Comparison of ENCODE assay signal across 8 cellular contexts in genomic region chr3:196159952-196160804, GRCh38. TPM values are rescaled to one million over a fixed set of nuclear protein-coding genes. Genes with fewer than 3 reads are reported as not detected.
DNase-seq lines count a peak whose midpoint lies in the region; ATAC-seq and TF ChIP-seq lines count a peak whose summit lies in the region.

No MANE protein-coding gene starts in this region.

- DNase-seq in CD14-positive monocyte (ENCODE audit: low spot score) (peak; percentile 83), NCI-H69 (lab: John Stamatoyannopoulos, UW) (peak; percentile 68), chondrocyte (ENCODE audit: low spot score) (peak; percentile 61), DMS 273 treated with DMSO at 0.1 percent for 48 hours (lab: John Stamatoyannopoulos, UW) (no peak), islet precursor cell (no peak)
- peak in 3 of 9 donors; percentile 14 to 47 (median 14) for DNase-seq in naive thymus-derived CD4-positive, alpha-beta T cell

- POLR2A ChIA-PET in naive thymus-derived CD4-positive, alpha-beta T cell (lab: Charles Lee), result interaction anchor here (0.9 kb wide), 1 partner anchor 20 kb away, joined by 4 read pairs; no protein-coding TSS in a partner anchor

- peaks cover 0 to 4% of the 10 kb centered on the region in 2 donors for H3K4me1 ChIP-seq in naive thymus-derived CD4-positive, alpha-beta T cell (ENCODE audit: control insufficient read depth in 2 of 2, insufficient read depth in 2 of 2, low read length in 2 of 2)

- H3K4me3 Mint-ChIP-seq in CD14-positive monocyte (peak overlapping the region; percentile 64 to 84), chondrocyte (ENCODE audit: unreplicated experiment) (no peak overlapping the region)
- H3K4me3 Mint-ChIP-seq in naive thymus-derived CD4-positive, alpha-beta T cell, result peak overlapping the region in 1 of 10 donors; percentile 72

- peaks cover 17% of the 10 kb centered on the region for H3K4me1 Mint-ChIP-seq in CD14-positive monocyte
- H3K4me1 Mint-ChIP-seq in chondrocyte (ENCODE audit: low read depth), result no peaks in the 10 kb centered on the region
- peaks cover 6 to 39% (median 8%) of the 10 kb centered on the region in 7 donors for H3K4me1 Mint-ChIP-seq in naive thymus-derived CD4-positive, alpha-beta T cell

- H3K36me3 ChIP-seq in naive thymus-derived CD4-positive, alpha-beta T cell (ENCODE audit: control insufficient read depth in 2 of 3, insufficient read depth in 3 of 3, low read length in 3 of 3), result no peaks in the 10 kb centered on the region

- H3K4me3 ChIP-seq in naive thymus-derived CD4-positive, alpha-beta T cell (ENCODE audit: low read length), result no peak overlapping the region

- no peaks in the 10 kb centered on the region for H3K27me3 Mint-ChIP-seq in CD14-positive monocyte (ENCODE audit: low read depth in 3 of 3)
- no peaks in the 10 kb centered on the region for H3K27me3 Mint-ChIP-seq in chondrocyte (ENCODE audit: low read depth)
- H3K27me3 Mint-ChIP-seq in naive thymus-derived CD4-positive, alpha-beta T cell, result no peaks in the 10 kb centered on the region

- H3K9me3 ChIP-seq in naive thymus-derived CD4-positive, alpha-beta T cell (ENCODE audit: control insufficient read depth in 2 of 3, low read length in 3 of 3), result no peaks in the 10 kb centered on the region

- no peaks in the 10 kb centered on the region for H3K27me3 ChIP-seq in naive thymus-derived CD4-positive, alpha-beta T cell (ENCODE audit: control insufficient read depth in 2 of 2, insufficient read depth in 2 of 2, low read length in 2 of 2)

- peak overlapping the region; percentile 85 to 96 (median 93) for H3K27ac Mint-ChIP-seq in CD14-positive monocyte
- H3K27ac Mint-ChIP-seq in chondrocyte (ENCODE audit: unreplicated experiment), result no peak overlapping the region
- H3K27ac Mint-ChIP-seq in naive thymus-derived CD4-positive, alpha-beta T cell, result peak overlapping the region in 2 of 9 donors; percentile 41 to 89

- intact Hi-C loops in CD14-positive monocyte (cut with micrococcal nuclease), result loop anchor here in 1 of 2 donors (5.0 kb wide), 1 partner anchor 32 kb away; no protein-coding TSS in a partner anchor
- intact Hi-C loops in naive thymus-derived CD4-positive, alpha-beta T cell (cut with micrococcal nuclease), result loop anchor here in 1 of 2 donors (1.0 kb wide), 1 partner anchor 19 kb away; no protein-coding TSS in a partner anchor

- H3K36me3 Mint-ChIP-seq in CD14-positive monocyte, result no peaks in the 10 kb centered on the region
- H3K36me3 Mint-ChIP-seq in chondrocyte (ENCODE audit: low read depth), result no peaks in the 10 kb centered on the region
- peaks cover 0 to 4% (median 0%) of the 10 kb centered on the region in 5 donors for H3K36me3 Mint-ChIP-seq in naive thymus-derived CD4-positive, alpha-beta T cell

- no peak overlapping the region for H3K27ac ChIP-seq in naive thymus-derived CD4-positive, alpha-beta T cell (ENCODE audit: low read depth, low read length)

- ATAC-seq in GM18868 (IDR thresholded peaks at IDR 0.05; ENCODE audit: unreplicated experiment), result peak; percentile 98
- ATAC-seq in HG03025 (IDR thresholded peaks at IDR 0.05; ENCODE audit: low FRiP score, unreplicated experiment), result peak; percentile 53
- ATAC-seq in naive thymus-derived CD4-positive, alpha-beta T cell, result peak; percentile 86

- no peaks in the 10 kb centered on the region for H3K9me3 Mint-ChIP-seq in CD14-positive monocyte
- no peaks in the 10 kb centered on the region for H3K9me3 Mint-ChIP-seq in chondrocyte (ENCODE audit: low read depth)
- peaks cover 0 to 5% (median 0%) of the 10 kb centered on the region in 11 donors for H3K9me3 Mint-ChIP-seq in naive thymus-derived CD4-positive, alpha-beta T cell

- CTCF ChIA-PET in naive thymus-derived CD4-positive, alpha-beta T cell (lab: Charles Lee), result no interaction called here

- no peak for TF ChIP-seq CTCF in CD14-positive monocyte (IDR thresholded peaks at IDR 0.05)
- TF ChIP-seq CTCF in chondrocyte (IDR thresholded peaks at IDR 0.05), result no peak

RNA-seq across cellular contexts. Expression of gene ZDHHC19, which starts 51.0 kb away (rescaled TPM):
- polyA plus RNA-seq in CD14-positive monocyte, result not detected
- total RNA-seq in chondrocyte, result not detected in 3 replicates
- total RNA-seq in naive thymus-derived CD4-positive, alpha-beta T cell, result under 1 TPM in 1 of 5 experiments, not detected in 4; 0.58 TPM
- not detected for polyA plus RNA-seq in naive thymus-derived CD4-positive, alpha-beta T cell

RNA-seq across cellular contexts. Expression of gene SLC51A, which starts 56.2 kb away (rescaled TPM):
- polyA plus RNA-seq in CD14-positive monocyte, result 1 to 10 TPM in 1 of 2 donors, under 1 TPM in 1; 0.37 to 1.1 TPM
- total RNA-seq in chondrocyte, result not detected in 3 replicates
- total RNA-seq in naive thymus-derived CD4-positive, alpha-beta T cell, result not detected
- polyA plus RNA-seq in naive thymus-derived CD4-positive, alpha-beta T cell, result 1 to 10 TPM in 1 of 2 donors, under 1 TPM in 1; 0.39 to 1.4 TPM

Comparison
In these comparisons a context has a peak if more than half of its experiments do, and no peak if none do; other contexts are left out.
1. DNase-seq: peak in CD14-positive monocyte (single experiment), NCI-H69 (single experiment) and chondrocyte (single experiment); none in DMS 273 treated with DMSO at 0.1 percent for 48 hours (single experiment) and islet precursor cell (single experiment).
2. Peak in every context shown above with its lines, with median percentiles within 50 percentile points of each other: ATAC-seq.